20 cellular contexts compared by ENCODE assay signal in the genomic region with DNA sequence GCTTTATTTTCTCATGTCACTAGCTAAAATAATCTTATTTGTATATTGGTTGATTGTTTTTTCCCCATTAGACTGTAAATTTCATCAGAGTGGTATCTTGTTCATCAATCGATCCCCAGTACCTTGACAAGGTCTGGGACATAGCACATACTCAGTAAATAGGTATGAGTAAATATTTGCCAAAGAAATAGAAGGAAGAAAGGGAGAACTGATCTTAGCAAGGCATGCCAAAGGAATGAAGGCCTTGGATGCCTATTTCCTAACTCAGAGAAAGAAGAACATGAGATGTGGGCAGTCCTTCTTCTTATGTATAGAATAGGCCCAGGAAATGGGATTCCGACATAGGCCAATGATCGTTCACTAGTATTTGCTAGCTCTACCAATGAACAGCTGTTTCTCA. TPM values are rescaled to one million over a fixed set of nuclear protein-coding genes. Genes with fewer than 3 reads are reported as not detected.
A peak's percentile ranks its signal among the peaks of the same experiment; 100 is the strongest.
DNase-seq lines count a peak whose midpoint lies in the region; ATAC-seq, FAIRE-seq and TF ChIP-seq lines count a peak whose summit lies in the region.
"Had no signal": no experiment of that assay in that cellular context is flagged by ENCODE, and none has a peak within 500 bp of the region (broad histone marks: within the 10 kb centered on the region; RNA-seq: fewer than 3 reads in every experiment).

No MANE protein-coding gene starts in this region.

- H3K9me2 ChIP-seq in PC-3 (replicated peaks; ENCODE audit: low read length) = 0 out of 2 replicates have a peak, but pooled peaks cover 7% of the 10 kb centered on the region

- H3K4me2 ChIP-seq in PC-3 (ENCODE audit: low read length) = peak overlapping the region; percentile 11
- H3K4me2 ChIP-seq: BLaER1 had no signal

- no peaks in the 10 kb centered on the region for H4K20me1 ChIP-seq in PC-3 (ENCODE audit: low read length)
- H4K20me1 ChIP-seq: BLaER1 had no signal

- no peak for TF ChIP-seq POLR2A in body of pancreas (IDR thresholded peaks at IDR 0.05)

- H3K27me3 ChIP-seq in PC-3 (ENCODE audit: low read length) (no peaks in the 10 kb centered on the region), body of pancreas (no peaks in the 10 kb centered on the region), pancreas (no peaks in the 10 kb centered on the region)
- H3K27me3 ChIP-seq: BLaER1 had no signal

- BruUV-seq in PC-3 (replicated peaks; lab: Mats Ljungman, UMichigan) = no TSS peak

- TF ChIP-seq CTCF in C4-2B (conservative IDR thresholded peaks at IDR 0.05) (no peak), PC-3 (conservative IDR thresholded peaks at IDR 0.05; ENCODE audit: low read depth, low read length) (no peak), body of pancreas (IDR thresholded peaks at IDR 0.05) (no peak), pancreas (IDR thresholded peaks at IDR 0.05) (no peak)

- CTCF ChIA-PET in PC-3 (lab: Charles Lee) = no interaction called here

- no peak overlapping the region for H2AFZ ChIP-seq in PC-3 (ENCODE audit: low read length)

- peak overlapping the region; percentile 64; the same call in 1 of the 2 replicates for H3K27ac ChIP-seq in C4-2B
- peak overlapping the region; percentile 34 for H3K27ac ChIP-seq in PC-3 (ENCODE audit: low read length)
- peak overlapping the region in 2 of 4 donors; percentile 1 to 18 for H3K27ac ChIP-seq in body of pancreas
- H3K27ac ChIP-seq in pancreas = no peak overlapping the region
- H3K27ac ChIP-seq: 22Rv1, BLaER1 had no signal

- intact Hi-C loops in PC-3 (cut with micrococcal nuclease) = no loop called here
- intact Hi-C loops in body of pancreas (cut with DNase I) = no loop called here
- intact Hi-C loops in pancreas (cut with DNase I) = no loop called here

- POLR2A ChIA-PET in PC-3 (lab: Charles Lee; ENCODE audit: unreplicated experiment) = no interaction called here

- FAIRE-seq in pancreas (lab: Jason Lieb, UNC) = no peak
- FAIRE-seq: A204.1, GM12892, H54 had no signal

- H3K4me1 ChIP-seq in PC-3 (ENCODE audit: insufficient read depth, low read length) (peaks cover 40% of the 10 kb centered on the region), body of pancreas (peaks cover 19% of the 10 kb centered on the region), pancreas (peaks cover 0 to 13% (median 13%) of the 10 kb centered on the region in 3 donors)
- H3K4me1 ChIP-seq: BLaER1 had no signal

- no peak overlapping the region for H3K9ac ChIP-seq in PC-3 (ENCODE audit: low read length)
- H3K9ac ChIP-seq: BLaER1 had no signal

- peaks cover 13% of the 10 kb centered on the region for H3F3A ChIP-seq in PC-3 (ENCODE audit: low read length, unreplicated experiment)

- 51 to 53% methylated on average over 3 of the region's 3 CpGs for WGBS in body of pancreas, 2 donors
- 55 to 59% methylated on average over 3 of the region's 3 CpGs for WGBS in pancreas, 2 donors

- no peaks in the 10 kb centered on the region for H3K36me3 ChIP-seq in PC-3 (ENCODE audit: low read depth, low read length)
- no peaks in the 10 kb centered on the region for H3K36me3 ChIP-seq in body of pancreas (replicated peaks in 1 of 2; ENCODE audit: insufficient read depth in 1 of 2, low read depth in 2 of 2)
- no peaks in the 10 kb centered on the region for H3K36me3 ChIP-seq in pancreas
- H3K36me3 ChIP-seq: BLaER1, HAP-1 had no signal

- H3K4me3 ChIP-seq in PC-3 (ENCODE audit: low read length) (no peak overlapping the region), body of pancreas (no peak overlapping the region), pancreas (no peak overlapping the region)
- H3K4me3 ChIP-seq: BLaER1, HAP-1 had no signal

- ATAC-seq in PC-3 (peak; percentile 43; the same call in 1 of the 2 replicates), body of pancreas (peak; percentile 35), pancreas (peak; percentile 69 to 86 (median 80)), GM18511 (IDR thresholded peaks at IDR 0.05; ENCODE audit: unreplicated experiment) (no peak), GM18873 (IDR thresholded peaks at IDR 0.05; ENCODE audit: low FRiP score, unreplicated experiment) (no peak)
- ATAC-seq in activated CD4-positive, CD25-positive, alpha-beta regulatory T cell treated with anti-CD3 and anti-CD28 coated beads, Interleukin-2, amount 50 U/mL, for 24 hours = no peak

- DNase-seq in PC-3 (peak; percentile 63), body of pancreas (no peak), pancreas (no peak), occipital lobe (lab: John Stamatoyannopoulos, UW) (no peak)
- DNase-seq: Calu3; CD4-positive, alpha-beta T cell; CD8-positive, alpha-beta memory T cell; DMS53; DMS79 treated with DMSO at 0.1 percent for 48 hours; GOT3 had no signal

- H3K9me3 ChIP-seq in PC-3 (ENCODE audit: low read length) (no peaks in the 10 kb centered on the region), body of pancreas (no peaks in the 10 kb centered on the region), pancreas (no peaks in the 10 kb centered on the region)
- H3K9me3 ChIP-seq: BLaER1, HAP-1 had no signal

- no peaks in the 10 kb centered on the region for H3K79me2 ChIP-seq in PC-3 (ENCODE audit: low read length)

RNA-seq across cellular contexts. Expression of a gene that starts 54.7 kb away (rescaled TPM):
- total RNA-seq in PC-3 (2014; rRNA removed) (3.6 and 6.3 TPM in 2 replicates), body of pancreas (not detected), pancreas (under 1 TPM in 1 of 6 donors, not detected in 5; 0.41 TPM), occipital lobe (not detected)
- polyA plus RNA-seq in pancreas = under 1 TPM; 0.11 to 0.16 TPM
- total RNA-seq: CD4-positive, alpha-beta T cell had no signal
- polyA plus RNA-seq: CD8-positive, alpha-beta memory T cell had no signal

Comparison
In these comparisons a context has a peak if more than half of its experiments do, and no peak if none do; other contexts are left out.
1. H3K27ac ChIP-seq: peak in C4-2B (single experiment) and PC-3 (single experiment); none in pancreas (0 of 4).
2. ATAC-seq: peak in PC-3 (single experiment), body of pancreas (single experiment) and pancreas (4 of 4); none in activated CD4-positive, CD25-positive, alpha-beta regulatory T cell treated with anti-CD3 and anti-CD28 coated beads, Interleukin-2, amount 50 U/mL, for 24 hours (0 of 2), GM18511 (single experiment) and GM18873 (single experiment).